Comparison of ENCODE assay signal across 18 cellular contexts in genomic region chr11:12506502-12506921, GRCh38.
DNase-seq lines count a peak whose midpoint lies in the region; ATAC-seq and TF ChIP-seq lines count a peak whose summit lies in the region.
"Had no signal": no experiment of that assay in that cellular context is flagged by ENCODE, and none has a peak within 500 bp of the region (broad histone marks: within the 10 kb centered on the region; RNA-seq: fewer than 3 reads in every experiment).

No MANE protein-coding gene starts in this region.

- H4K20me1 ChIP-seq in osteoblast (ENCODE audit: insufficient read depth, low read length) = no peaks in the 10 kb centered on the region

- intact Hi-C loops in esophagus muscularis mucosa (cut with DNase I) = loop anchor here (10.0 kb wide), 1 partner anchor 158 kb away; no protein-coding TSS in a partner anchor
- intact Hi-C loops in breast epithelium (cut with DNase I; ENCODE audit: low total_unique reads) = no loop called here

- H3K18ac ChIP-seq in neuronal stem cell (ENCODE audit: low read length) = no peak overlapping the region

- no peak overlapping the region for H2AK5ac ChIP-seq in neuronal stem cell (ENCODE audit: low read depth, low read length)

- H3K14ac ChIP-seq in neuronal stem cell (ENCODE audit: low read length) = no peak overlapping the region

- DNase-seq in BJ (ENCODE audit: low read depth) (peak; percentile 44), NCI-H2227 treated with DMSO at 0.1 percent for 48 hours (lab: John Stamatoyannopoulos, UW) (peak; percentile 65), esophagus muscularis mucosa (ENCODE audit: extremely low spot score) (no peak), osteoblast (ENCODE audit: insufficient read length, low spot score, missing footprints) (peak; percentile 78), CD1c-positive myeloid dendritic cell (ENCODE audit: extremely low spot score) (no peak), breast epithelium (ENCODE audit: low spot score in 2 of 2) (no peak), neuronal stem cell (ENCODE audit: low spot score) (no peak)
- DNase-seq: activated CD4-positive, CD25-positive, alpha-beta regulatory T cell treated with anti-CD3 and anti-CD28 coated beads, Interleukin-2, amount 50 U/mL, for 72 hours; activated CD8-positive, alpha-beta memory T cell treated with anti-CD3 and anti-CD28 coated beads, Interleukin-2, amount 50 U/mL, for 48 hours; activated naive CD4-positive, alpha-beta T cell; Caco-2; effector memory CD8-positive, alpha-beta T cell; GF-D8; NCI-H226; NK-92 treated with Interleukin-12 subunit alpha and Interleukin-12 subunit beta, amount 100 ng/mL, for 24 hours; upper lobe of left lung had no signal

- no peak overlapping the region for H3K9ac ChIP-seq in neuronal stem cell (ENCODE audit: low read depth, low read length, poor library complexity)

- H2AFZ ChIP-seq in osteoblast (ENCODE audit: low read length) (no peak overlapping the region), neuronal stem cell (ENCODE audit: low read length) (no peak overlapping the region)

- no peaks in the 10 kb centered on the region for H3K27me3 ChIP-seq in BJ (ENCODE audit: control insufficient read depth, insufficient read depth, low read length)
- no peaks in the 10 kb centered on the region for H3K27me3 ChIP-seq in esophagus muscularis mucosa
- no peaks in the 10 kb centered on the region for H3K27me3 ChIP-seq in osteoblast (ENCODE audit: insufficient read depth, low read length)
- H3K27me3 ChIP-seq in breast epithelium = no peaks in the 10 kb centered on the region
- no peaks in the 10 kb centered on the region for H3K27me3 ChIP-seq in neuronal stem cell (ENCODE audit: control insufficient read depth in 3 of 3, insufficient read depth in 3 of 3, low read depth in 1 of 3, low read length in 3 of 3)
- H3K27me3 ChIP-seq: upper lobe of left lung had no signal

- H3K23ac ChIP-seq in neuronal stem cell (ENCODE audit: low read depth, low read length, poor library complexity) = no peak overlapping the region

- TF ChIP-seq POLR2A in esophagus muscularis mucosa (IDR thresholded peaks at IDR 0.05; ENCODE audit: low read depth) (no peak), breast epithelium (IDR thresholded peaks at IDR 0.05) (no peak)

- no peak overlapping the region for H2BK120ac ChIP-seq in neuronal stem cell (ENCODE audit: low read depth, low read length)

- H3K4me1 ChIP-seq in esophagus muscularis mucosa (peaks cover 12 to 80% (median 60%) of the 10 kb centered on the region in 4 donors), osteoblast (ENCODE audit: insufficient read depth, low read length) (peaks cover 46% of the 10 kb centered on the region), breast epithelium (no peaks in the 10 kb centered on the region), neuronal stem cell (ENCODE audit: control insufficient read depth in 2 of 2, insufficient read depth in 1 of 2, low read depth in 1 of 2, low read length in 2 of 2) (peaks cover 3% of the 10 kb centered on the region in 2 donors)
- H3K4me1 ChIP-seq: upper lobe of left lung had no signal

- no peaks in the 10 kb centered on the region for H3K79me2 ChIP-seq in osteoblast (ENCODE audit: insufficient read depth, low read length)

- ATAC-seq in HG03457 (IDR thresholded peaks at IDR 0.05; ENCODE audit: unreplicated experiment) = no peak
- ATAC-seq: effector memory CD8-positive, alpha-beta T cell; stimulated activated memory B cell treated with anti-CD40 and anti-IgM and Interleukin-4, amounts not matched to agents 10 μg/mL and 1 μg/mL and 100 μg/mL, for 72 hours had no signal

- H3K4me2 ChIP-seq in osteoblast (ENCODE audit: insufficient read depth, low read length) = no peak overlapping the region
- no peak overlapping the region for H3K4me2 ChIP-seq in neuronal stem cell (ENCODE audit: insufficient read depth, low read length, poor library complexity, severe bottlenecking)

- no peaks in the 10 kb centered on the region for H3K79me1 ChIP-seq in neuronal stem cell (ENCODE audit: low read depth, low read length)

- no peak overlapping the region for H2BK5ac ChIP-seq in neuronal stem cell (ENCODE audit: low read length)

- no peaks in the 10 kb centered on the region for H3K9me3 ChIP-seq in esophagus muscularis mucosa
- H3K9me3 ChIP-seq in osteoblast (ENCODE audit: low read depth, low read length) = no peaks in the 10 kb centered on the region
- no peaks in the 10 kb centered on the region for H3K9me3 ChIP-seq in breast epithelium
- no peaks in the 10 kb centered on the region for H3K9me3 ChIP-seq in neuronal stem cell (replicated peaks in 1 of 2; ENCODE audit: control insufficient read depth in 2 of 2, insufficient read depth in 1 of 2, low read depth in 1 of 2, low read length in 2 of 2)
- H3K9me3 ChIP-seq: Caco-2, upper lobe of left lung had no signal

- H2BK12ac ChIP-seq in neuronal stem cell (ENCODE audit: low read length) = no peak overlapping the region

- POLR2A ChIA-PET in BJ (lab: Charles Lee) = no interaction called here

- H4K91ac ChIP-seq in neuronal stem cell (ENCODE audit: low read depth, low read length, poor library complexity) = no peak overlapping the region

- CTCF ChIA-PET in BJ (lab: Yijun Ruan, JAX) = interaction anchor here (1.0 kb wide), 1 partner anchor 394 kb away, joined by 3 read pairs; no protein-coding TSS in a partner anchor

- H3K27ac ChIP-seq in esophagus muscularis mucosa (replicated peaks in 1 of 4) (peak overlapping the region in 3 of 4 donors; percentile 42 to 55 (median 53)), osteoblast (ENCODE audit: low read depth, low read length) (peak overlapping the region; percentile 34), breast epithelium (no peak overlapping the region), neuronal stem cell (replicated peaks; ENCODE audit: low read length) (no peak overlapping the region)

- no peak overlapping the region for H4K8ac ChIP-seq in neuronal stem cell (ENCODE audit: low read depth, low read length)

- no peak for TF ChIP-seq CTCF in BJ (IDR thresholded peaks at IDR 0.05; ENCODE audit: insufficient read depth, low read depth, low read length)
- TF ChIP-seq CTCF in esophagus muscularis mucosa (IDR thresholded peaks at IDR 0.05) = no peak
- no peak for TF ChIP-seq CTCF in osteoblast (IDR thresholded peaks at IDR 0.05; ENCODE audit: extremely low read depth, low read depth, low read length)
- TF ChIP-seq CTCF in breast epithelium (IDR thresholded peaks at IDR 0.05) = no peak

- H3K36me3 ChIP-seq in BJ (ENCODE audit: control insufficient read depth, insufficient read depth, low read length) (peaks cover 9% of the 10 kb centered on the region), esophagus muscularis mucosa (peaks cover 12 to 54% (median 32%) of the 10 kb centered on the region in 4 donors), osteoblast (ENCODE audit: insufficient read depth, low read length) (peaks cover 40% of the 10 kb centered on the region), breast epithelium (no peaks in the 10 kb centered on the region), neuronal stem cell (replicated peaks in 1 of 2; ENCODE audit: control insufficient read depth in 2 of 2, insufficient read depth in 2 of 2, low read length in 2 of 2) (peaks cover 0 to 3% of the 10 kb centered on the region in 2 donors)

- H3K4ac ChIP-seq in neuronal stem cell (ENCODE audit: low read length) = no peak overlapping the region

- TF ChIP-seq EP300 in esophagus muscularis mucosa (IDR thresholded peaks at IDR 0.05) = no peak

- no peak overlapping the region for H3K4me3 ChIP-seq in BJ (ENCODE audit: low read depth, low read length)
- no peak overlapping the region for H3K4me3 ChIP-seq in esophagus muscularis mucosa
- H3K4me3 ChIP-seq in osteoblast (ENCODE audit: insufficient read depth, low read length) = no peak overlapping the region
- no peak overlapping the region for H3K4me3 ChIP-seq in breast epithelium
- H3K4me3 ChIP-seq in neuronal stem cell (ENCODE audit: low read length in 2 of 2) = no peak overlapping the region
- H3K4me3 ChIP-seq: upper lobe of left lung had no signal

- H2BK15ac ChIP-seq in neuronal stem cell (ENCODE audit: low read length) = no peak overlapping the region

Comparison
In these comparisons a context has a peak if more than half of its experiments do, and no peak if none do; other contexts are left out.
1. DNase-seq: peak in BJ (single experiment), NCI-H2227 treated with DMSO at 0.1 percent for 48 hours (single experiment) and osteoblast (single experiment); none in esophagus muscularis mucosa (single experiment), CD1c-positive myeloid dendritic cell (single experiment), breast epithelium (0 of 2) and neuronal stem cell (single experiment).
2. H3K27ac ChIP-seq: peak in esophagus muscularis mucosa (3 of 4) and osteoblast (single experiment); none in breast epithelium (0 of 2) and neuronal stem cell (single experiment).